ENCODE assay signal across 20 cellular contexts in genomic region chr4:112702892-112703291, GRCh38.
DNase-seq lines count a peak whose midpoint lies in the region; FAIRE-seq and TF ChIP-seq lines count a peak whose summit lies in the region.
"Had no signal": no experiment of that assay in that cellular context is flagged by ENCODE, and none has a peak within 500 bp of the region (broad histone marks: within the 10 kb centered on the region; RNA-seq: fewer than 3 reads in every experiment).

No MANE protein-coding gene starts in this region.

- H3K79me1 ChIP-seq in H1 (ENCODE audit: low read depth, low read length) (no peaks in the 10 kb centered on the region), mesendoderm (ENCODE audit: low read length) (no peaks in the 10 kb centered on the region)

- peak overlapping the region; percentile 51; the same call in 1 of the 2 replicates for H2BK20ac ChIP-seq in H1 (ENCODE audit: low read length)

- H4K8ac ChIP-seq in H1 (ENCODE audit: extremely low read depth, insufficient read depth, low read length): no peak overlapping the region
- no peak overlapping the region for H4K8ac ChIP-seq in mesendoderm (ENCODE audit: low read depth, low read length)

- no peak overlapping the region for H2AFZ ChIP-seq in H1 (ENCODE audit: low read length)

- FAIRE-seq in H1 (lab: Jason Lieb, UNC) (no peak), GM19239 (lab: Jason Lieb, UNC) (no peak)
- FAIRE-seq: K562, RCC 7860 had no signal

- no peaks in the 10 kb centered on the region for H3K9me3 Mint-ChIP-seq in HFFc6
- H3K9me3 Mint-ChIP-seq: CD8-positive, alpha-beta T cell had no signal

- no peak overlapping the region for H3K27ac ChIP-seq in H1 (ENCODE audit: low read depth, low read length)
- no peak overlapping the region for H3K27ac ChIP-seq in mesendoderm (ENCODE audit: low read depth, low read length)
- H3K27ac ChIP-seq: 22Rv1, BLaER1, HL-60, SK-N-MC had no signal

- H2AK5ac ChIP-seq in H1 (ENCODE audit: low read depth, low read length) (peak overlapping the region; percentile 77; the same call in 1 of the 2 replicates), mesendoderm (ENCODE audit: low read length) (peak overlapping the region; percentile 33)

- DNase-seq in AG08395 (ENCODE audit: low spot score) (peak; percentile 27), HFFc6 (peak; percentile 13), H1 (ENCODE audit: low read depth in 1 of 2, low spot score in 2 of 2) (peak in 1 of 2 experiments; percentile 23), mesendoderm (peak; percentile 82), NCI-H2196 (lab: John Stamatoyannopoulos, UW; ENCODE audit: unreplicated experiment) (no peak), NOMO-1 (lab: John Stamatoyannopoulos, UW; ENCODE audit: unreplicated experiment in 2 of 2) (no peak), GM19239 (ENCODE audit: insufficient read length, low spot score) (no peak), GF-D8 (lab: John Stamatoyannopoulos, UW) (no peak)
- DNase-seq: CD8-positive, alpha-beta T cell; MV-4-11; NCI-H1436; NCI-H2081; NCI-H524; Right ventricle myocardium superior had no signal

- H3K4me1 ChIP-seq in H1 (replicated peaks in 1 of 4; ENCODE audit: control insufficient read depth in 3 of 4, insufficient read depth in 4 of 4, low read length in 3 of 4): peaks cover 0 to 10% (median 3%) of the 10 kb centered on the region in 4 experiments; a peak in 6 of 7 replicates
- H3K4me1 ChIP-seq in mesendoderm (ENCODE audit: control insufficient read depth, low read depth, low read length): peaks cover 3% of the 10 kb centered on the region
- H3K4me1 ChIP-seq: BLaER1 had no signal

- H3K27ac Mint-ChIP-seq in HFFc6: no peak overlapping the region
- H3K27ac Mint-ChIP-seq: CD8-positive, alpha-beta T cell had no signal

- H3K4me3 ChIP-seq in H1 (ENCODE audit: extremely low read depth in 1 of 4, insufficient read depth in 2 of 4, low read depth in 3 of 4, low read length in 4 of 4): no peak overlapping the region
- H3K4me3 ChIP-seq in mesendoderm (ENCODE audit: low read length): no peak overlapping the region
- H3K4me3 ChIP-seq: BLaER1, K562, SK-N-MC had no signal

- H3K79me2 ChIP-seq in H1 (ENCODE audit: control insufficient read depth in 1 of 2, insufficient read depth in 2 of 2, low read length in 2 of 2) (peaks cover 0 to 35% of the 10 kb centered on the region in 2 experiments; a peak in 3 of 4 replicates), mesendoderm (ENCODE audit: control insufficient read depth, insufficient read depth, low read length) (peaks cover 13% of the 10 kb centered on the region)

- 93% methylated on average over 1 of the region's 1 CpG; no CpG with 5 or more reads in 1 of the 2 experiments for WGBS in H1 (ENCODE audit: extremely low coverage in 1 of 2, insufficient coverage in 1 of 2, insufficient read length in 1 of 2, insufficient replicate concordance in 2 of 2, low coverage in 1 of 2, low lambda C conversion rate in 2 of 2, missing lambda C conversion rate in 1 of 2), 2 experiments
- no CpG with 5 or more reads among the region's 1 CpG for WGBS in mesendoderm (ENCODE audit: extremely low coverage, insufficient coverage, low lambda C conversion rate)

- H3K18ac ChIP-seq in H1 (ENCODE audit: extremely low read depth, low read length) (no peak overlapping the region; the same call in 1 of the 2 replicates), mesendoderm (ENCODE audit: low read length) (peak overlapping the region; percentile 64)

- H3K36me3 ChIP-seq in H1 (ENCODE audit: control insufficient read depth in 2 of 4, insufficient read depth in 4 of 4, low read length in 3 of 4) (no peaks in the 10 kb centered on the region; a peak in 1 of 8 replicates), mesendoderm (ENCODE audit: control insufficient read depth, insufficient read depth, low read length) (no peaks in the 10 kb centered on the region)
- H3K36me3 ChIP-seq: BLaER1 had no signal

- TF ChIP-seq EP300 in H1 (IDR thresholded peaks at IDR 0.05; ENCODE audit: borderline replicate concordance in 1 of 2, low read depth in 2 of 2, low read length in 2 of 2): no peak

- H2BK5ac ChIP-seq in H1 (ENCODE audit: low read depth, low read length) (peak overlapping the region; percentile 64), mesendoderm (ENCODE audit: low read length) (peak overlapping the region; percentile 33)

- H4K5ac ChIP-seq in H1 (ENCODE audit: insufficient read length, low read depth, low read length) (no peak overlapping the region), mesendoderm (ENCODE audit: low read length) (no peak overlapping the region)

- H3K27me3 ChIP-seq in H1 (replicated peaks in 1 of 4; ENCODE audit: control insufficient read depth in 3 of 4, extremely low read depth in 1 of 4, insufficient read depth in 3 of 4, low read length in 3 of 4): no peaks in the 10 kb centered on the region
- no peaks in the 10 kb centered on the region for H3K27me3 ChIP-seq in mesendoderm (ENCODE audit: insufficient read depth, low read length, poor library complexity)

- H3K4ac ChIP-seq in H1 (replicated peaks; ENCODE audit: insufficient read length, low read depth, low read length) (no peak overlapping the region), mesendoderm (ENCODE audit: low read depth, low read length) (no peak overlapping the region)

- H3K23me2 ChIP-seq in H1 (ENCODE audit: low read depth, low read length): peaks cover 9% of the 10 kb centered on the region

- H3K36me3 Mint-ChIP-seq in HFFc6 (ENCODE audit: low read depth): no peaks in the 10 kb centered on the region; the same call in 1 of the 2 replicates

- no peak for TF ChIP-seq POLR2A in H1 (IDR thresholded peaks at IDR 0.05; ENCODE audit: control extremely low read depth in 1 of 2, low read depth in 2 of 2, low read length in 2 of 2)

- peaks cover 7% of the 10 kb centered on the region for H3K4me1 Mint-ChIP-seq in HFFc6 (ENCODE audit: low read depth)

- TF ChIP-seq CTCF in HFFc6 (IDR thresholded peaks at IDR 0.05): no peak
- TF ChIP-seq CTCF in H1 (IDR thresholded peaks at IDR 0.05; ENCODE audit: control extremely low read depth in 1 of 3, insufficient read depth in 1 of 3, low read depth in 1 of 3, low read length in 3 of 3): no peak

- H2BK120ac ChIP-seq in H1 (replicated peaks; ENCODE audit: low read depth, low read length) (peak overlapping the region; percentile 83), mesendoderm (ENCODE audit: low read depth, low read length) (no peak overlapping the region)

- H3K9ac ChIP-seq in H1 (replicated peaks in 1 of 4; ENCODE audit: extremely low read depth in 1 of 4, low read depth in 3 of 4, low read length in 3 of 4) (no peak overlapping the region), mesendoderm (ENCODE audit: low read length) (no peak overlapping the region)
- H3K9ac ChIP-seq: BLaER1 had no signal

- peak overlapping the region; percentile 13 for H4K91ac ChIP-seq in H1 (replicated peaks; ENCODE audit: insufficient read length, low read length)

- no peak overlapping the region for H3K56ac ChIP-seq in H1 (replicated peaks; ENCODE audit: insufficient read length, low read depth, low read length)
- no peak overlapping the region for H3K56ac ChIP-seq in mesendoderm (ENCODE audit: low read length)

- no peak overlapping the region for H3K14ac ChIP-seq in H1 (ENCODE audit: insufficient read length)

- no peaks in the 10 kb centered on the region for H4K20me1 ChIP-seq in H1 (replicated peaks in 1 of 2; ENCODE audit: control insufficient read depth in 1 of 2, insufficient read depth in 2 of 2, low read length in 2 of 2)

- H2BK15ac ChIP-seq in H1 (ENCODE audit: low read length) (no peak overlapping the region), mesendoderm (replicated peaks; ENCODE audit: low read depth) (no peak overlapping the region)

- TF ChIP-seq RAD21 in H1 (IDR thresholded peaks at IDR 0.05 in 1 of 2, conservative IDR thresholded peaks at IDR 0.05 in 1 of 2; ENCODE audit: low read depth in 2 of 2, low read length in 2 of 2): no peak

- peak overlapping the region; percentile 69 for H2BK12ac ChIP-seq in H1 (ENCODE audit: low read depth, low read length)

- peaks cover 31% of the 10 kb centered on the region for H3K27me3 Mint-ChIP-seq in HFFc6 (ENCODE audit: insufficient read depth)

- POLR2A ChIA-PET in H1 (lab: Charles Lee; ENCODE audit: partially characterized antibody): interaction anchor here (1.0 to 11.8 kb wide), 4 partner anchors 48 to 58 kb away, joined by 3 to 222 read pairs (median 4); no protein-coding TSS in a partner anchor

- H3K23ac ChIP-seq in H1 (ENCODE audit: insufficient read length) (no peak overlapping the region), mesendoderm (ENCODE audit: low read length) (peak overlapping the region; percentile 48)

- H3K9me3 ChIP-seq in H1 (ENCODE audit: insufficient read depth in 2 of 2, low read depth in 1 of 2, low read length in 1 of 2): no peaks in the 10 kb centered on the region
- H3K9me3 ChIP-seq: BLaER1 had no signal

- CTCF ChIA-PET in H1 (lab: Charles Lee; ENCODE audit: partially characterized antibody): interaction anchor here (0.6 to 1.2 kb wide), 2 partner anchors 63 to 137 kb away, joined by 3 to 6 read pairs; no protein-coding TSS in a partner anchor

- H3K4me2 ChIP-seq in H1 (ENCODE audit: insufficient read depth in 1 of 2, low read depth in 2 of 2, low read length in 2 of 2): no peak overlapping the region
- no peak overlapping the region for H3K4me2 ChIP-seq in mesendoderm (ENCODE audit: low read length)
- H3K4me2 ChIP-seq: BLaER1 had no signal

- H3K4me3 Mint-ChIP-seq in HFFc6: no peak overlapping the region
- H3K4me3 Mint-ChIP-seq: CD8-positive, alpha-beta T cell had no signal

TF ChIP-seq in H1, 55 proteins besides CTCF, POLR2A, EP300 and RAD21:
- TF ChIP-seq JUN (IDR thresholded peaks at IDR 0.05; ENCODE audit: low read depth, low read length) (no peak), CREB1 (IDR thresholded peaks at IDR 0.05) (no peak), ZNF274 (IDR thresholded peaks at IDR 0.05; ENCODE audit: borderline replicate concordance, extremely low read depth, low read length) (no peak), NRF1 (IDR thresholded peaks at IDR 0.05; ENCODE audit: low read depth, low read length) (no peak), TEAD4 (IDR thresholded peaks at IDR 0.05; ENCODE audit: low read depth, low read length) (no peak), BCL11A (IDR thresholded peaks at IDR 0.05; ENCODE audit: low read depth in 2 of 2, low read length in 2 of 2) (no peak), SUZ12 (IDR thresholded peaks at IDR 0.05; ENCODE audit: low read length) (no peak), JUND (IDR thresholded peaks at IDR 0.05; ENCODE audit: low read length) (no peak), CBX5 (IDR thresholded peaks at IDR 0.05; ENCODE audit: low read depth, low read length) (no peak)

Comparison
In these comparisons a context has a peak if more than half of its experiments do, and no peak if none do; other contexts are left out.
1. DNase-seq: peak in AG08395 (single experiment), HFFc6 (single experiment) and mesendoderm (single experiment); none in NCI-H2196 (single experiment), NOMO-1 (0 of 2), GM19239 (single experiment) and GF-D8 (single experiment).